In genomic region chr7:115851291-115851690, GRCh38 we compare ENCODE assay signal across 8 cellular contexts.
DNase-seq lines count a peak whose midpoint lies in the region; ATAC-seq and TF ChIP-seq lines count a peak whose summit lies in the region.

No MANE protein-coding gene starts in this region.

- H3K4me3 ChIP-seq in AG09309 (ENCODE audit: control insufficient read depth, low read depth, low read length) (no peak overlapping the region), GM23338 (no peak overlapping the region), choroid plexus epithelial cell (ENCODE audit: low read depth, low read length) (no peak overlapping the region), psoas muscle (no peak overlapping the region)

- peaks cover 4% of the 10 kb centered on the region; the same call in 2 of the 3 replicates for H3K4me1 Mint-ChIP-seq in GM23338

- H3K9me2 ChIP-seq in GM23338 (ENCODE audit: insufficient read depth) = no peaks in the 10 kb centered on the region

- H3K27me3 Mint-ChIP-seq in GM23338 (ENCODE audit: insufficient read depth, low read depth, poor library complexity) = no peaks in the 10 kb centered on the region

- no peaks in the 10 kb centered on the region for H4K20me1 ChIP-seq in GM23338 (replicated peaks; ENCODE audit: insufficient read depth)

- H3K9me3 ChIP-seq in psoas muscle = no peaks in the 10 kb centered on the region

- no peak overlapping the region for H3K4me2 ChIP-seq in GM23338

- no peaks in the 10 kb centered on the region for H3K4me1 ChIP-seq in GM23338 (ENCODE audit: insufficient read depth)
- H3K4me1 ChIP-seq in psoas muscle = no peaks in the 10 kb centered on the region

- no peaks in the 10 kb centered on the region for H3K36me3 ChIP-seq in GM23338 (ENCODE audit: insufficient read depth)
- H3K36me3 ChIP-seq in psoas muscle (ENCODE audit: insufficient read depth in 1 of 2, low read depth in 1 of 2) = no peaks in the 10 kb centered on the region

- no peaks in the 10 kb centered on the region for H3K27me3 ChIP-seq in GM23338 (ENCODE audit: insufficient read depth)
- H3K27me3 ChIP-seq in psoas muscle (ENCODE audit: insufficient read depth in 3 of 3, low read length in 2 of 3) = no peaks in the 10 kb centered on the region

- no peak overlapping the region for H3K27ac ChIP-seq in GM23338 (ENCODE audit: low read depth)
- no peak overlapping the region for H3K27ac ChIP-seq in psoas muscle

- H3K9me3 Mint-ChIP-seq in GM23338 = no peaks in the 10 kb centered on the region

- no peaks in the 10 kb centered on the region for H3F3A ChIP-seq in GM23338 (replicated peaks; ENCODE audit: low read depth)

- peak; percentile 39 for DNase-seq in AG09309 (ENCODE audit: low read depth)
- DNase-seq in GM23338 (ENCODE audit: low spot score) = peak; percentile 81
- DNase-seq in NCI-H524 treated with DMSO at 0.1 percent for 48 hours (lab: John Stamatoyannopoulos, UW) = peak; percentile 28
- peak; percentile 82 for DNase-seq in choroid plexus epithelial cell (ENCODE audit: low read depth)
- DNase-seq in psoas muscle = no peak

- H3K27ac Mint-ChIP-seq in GM23338 = no peak overlapping the region

- H3K36me3 Mint-ChIP-seq in GM23338 (ENCODE audit: low read depth) = no peaks in the 10 kb centered on the region

- H2AFZ ChIP-seq in GM23338 = no peak overlapping the region

- intact Hi-C loops in psoas muscle (cut with DNase I) = no loop called here

- 84 to 94% (median 85%) methylated on average over 1 of the region's 1 CpG for WGBS in psoas muscle, 3 donors

- H3K4me3 Mint-ChIP-seq in GM23338 = no peak overlapping the region

- ATAC-seq in GM23338 (peak; percentile 46; the same call in 1 of the 3 replicates), psoas muscle (no peak), GM19023 (IDR thresholded peaks at IDR 0.05; ENCODE audit: unreplicated experiment) (no peak), HG02588 (IDR thresholded peaks at IDR 0.05; ENCODE audit: unreplicated experiment) (no peak), HG03025 (IDR thresholded peaks at IDR 0.05; ENCODE audit: low FRiP score, unreplicated experiment) (no peak)

- TF ChIP-seq CTCF in AG09309 (IDR thresholded peaks at IDR 0.05; ENCODE audit: control insufficient read depth, insufficient read depth, low read depth, low read length, missing control alignments) (peak; percentile 47), GM23338 (conservative IDR thresholded peaks at IDR 0.05; ENCODE audit: low read depth in 2 of 2) (peak; percentile 73 to 85), choroid plexus epithelial cell (conservative IDR thresholded peaks at IDR 0.05; ENCODE audit: low read depth, low read length) (peak; percentile 56), psoas muscle (IDR thresholded peaks at IDR 0.05) (peak; percentile 27)

- H3K79me2 ChIP-seq in GM23338 (replicated peaks; ENCODE audit: insufficient read depth) = no peaks in the 10 kb centered on the region

TF ChIP-seq in GM23338, 12 proteins besides CTCF, POLR2A, EP300 and RAD21 (continues in another document):
- no peak for TF ChIP-seq EZH2phosphoT487 (IDR thresholded peaks at IDR 0.05; ENCODE audit: unreplicated experiment)
- no peak for TF ChIP-seq STAT1 (IDR thresholded peaks at IDR 0.05; ENCODE audit: unreplicated experiment)
- no peak for TF ChIP-seq JUNB (IDR thresholded peaks at IDR 0.05; ENCODE audit: unreplicated experiment)
- TF ChIP-seq, protein P1, sequence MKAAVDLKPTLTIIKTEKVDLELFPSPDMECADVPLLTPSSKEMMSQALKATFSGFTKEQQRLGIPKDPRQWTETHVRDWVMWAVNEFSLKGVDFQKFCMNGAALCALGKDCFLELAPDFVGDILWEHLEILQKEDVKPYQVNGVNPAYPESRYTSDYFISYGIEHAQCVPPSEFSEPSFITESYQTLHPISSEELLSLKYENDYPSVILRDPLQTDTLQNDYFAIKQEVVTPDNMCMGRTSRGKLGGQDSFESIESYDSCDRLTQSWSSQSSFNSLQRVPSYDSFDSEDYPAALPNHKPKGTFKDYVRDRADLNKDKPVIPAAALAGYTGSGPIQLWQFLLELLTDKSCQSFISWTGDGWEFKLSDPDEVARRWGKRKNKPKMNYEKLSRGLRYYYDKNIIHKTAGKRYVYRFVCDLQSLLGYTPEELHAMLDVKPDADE (IDR thresholded peaks at IDR 0.05) = no peak
- TF ChIP-seq ZNF331 (CRISPR knock-in tag; IDR thresholded peaks at IDR 0.05; ENCODE audit: low read depth) = no peak
- TF ChIP-seq REST (IDR thresholded peaks at IDR 0.05; ENCODE audit: unreplicated experiment) = no peak
- no peak for TF ChIP-seq NANOG (IDR thresholded peaks at IDR 0.05; ENCODE audit: borderline replicate concordance)
- no peak for TF ChIP-seq ZNF114 (CRISPR knock-in tag; IDR thresholded peaks at IDR 0.05)
- TF ChIP-seq POLR2AphosphoS5 (IDR thresholded peaks at IDR 0.05; ENCODE audit: low read depth) = no peak

Comparison
In these comparisons a context has a peak if more than half of its experiments do, and no peak if none do; other contexts are left out.
1. DNase-seq: peak in AG09309 (single experiment), GM23338 (single experiment), NCI-H524 treated with DMSO at 0.1 percent for 48 hours (single experiment) and choroid plexus epithelial cell (single experiment); none in psoas muscle (0 of 2).
2. CTCF ChIP-seq: peak in every context shown above with its lines; median percentile 79 in GM23338; 56 in choroid plexus epithelial cell; 47 in AG09309; 27 in psoas muscle.